3 cellular contexts compared by ENCODE assay signal in the genomic region with DNA sequence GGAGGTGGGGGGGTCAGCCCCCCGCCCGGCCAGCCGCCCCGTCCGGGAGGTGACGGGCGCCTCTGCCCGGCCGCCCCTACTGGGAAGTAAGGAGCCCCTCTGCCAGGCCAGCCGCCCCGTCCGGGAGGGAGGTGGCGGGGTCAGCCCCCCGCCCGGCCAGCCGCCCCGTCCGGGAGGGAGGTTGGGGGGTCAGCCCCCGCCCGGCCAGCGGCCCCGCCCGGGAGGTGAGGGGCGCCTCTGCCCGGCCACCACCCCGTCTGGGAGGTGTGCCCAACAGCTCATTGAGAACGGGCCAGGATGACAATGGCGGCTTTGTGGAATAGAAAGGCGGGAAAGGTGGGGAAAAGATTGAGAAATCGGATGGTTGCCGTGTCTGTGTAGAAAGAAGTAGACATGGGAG. TPM values are rescaled to one million over a fixed set of nuclear protein-coding genes. Genes with fewer than 3 reads are reported as not detected.
DNase-seq lines count a peak whose midpoint lies in the region; ATAC-seq, FAIRE-seq and TF ChIP-seq lines count a peak whose summit lies in the region.
"Not testable (repeated sequence)": the region's sequence is repeated elsewhere in the genome, so short reads cannot be mapped to it uniquely, and the experiment has no call there.

No MANE protein-coding gene starts in this region.

- not testable (repeated sequence) for ATAC-seq in HepG2

- TF ChIP-seq EP300 in HepG2 (IDR thresholded peaks at IDR 0.05; ENCODE audit: low read depth in 2 of 2, low read length in 2 of 2); HepG2 (CRISPR knock-in tag; IDR thresholded peaks at IDR 0.05; ENCODE audit: borderline replicate concordance): not testable (repeated sequence)

- not testable (repeated sequence) for H3K4me1 ChIP-seq in HepG2 (ENCODE audit: insufficient read depth, low read length)

- peak overlapping the region; percentile 64 for H3K27ac ChIP-seq in 22Rv1
- peak overlapping the region; percentile 75 for H3K27ac ChIP-seq in WERI-Rb-1
- H3K27ac ChIP-seq in HepG2 (ENCODE audit: extremely low read length, insufficient read depth, low read length), result not testable (repeated sequence)

- not testable (repeated sequence) for H3K36me3 ChIP-seq in WERI-Rb-1; HepG2 (replicated peaks in 1 of 2; ENCODE audit: control insufficient read depth in 1 of 2, insufficient read depth in 2 of 2, low read length in 2 of 2)

- CTCF ChIA-PET in HepG2 (lab: Yijun Ruan, JAX; ENCODE audit: low intra/inter-chr PET ratio, low total read pairs), result not testable (repeated sequence)

- not testable (repeated sequence) for BruUV-seq in HepG2 (replicated peaks; lab: Mats Ljungman, UMichigan)

- POLR2A ChIA-PET in HepG2 (lab: Yijun Ruan, JAX), result not testable (repeated sequence)

- H2AFZ ChIP-seq in HepG2 (ENCODE audit: low read length), result not testable (repeated sequence)

- TF ChIP-seq CTCF in 22Rv1 (IDR thresholded peaks at IDR 0.05); WERI-Rb-1 (IDR thresholded peaks at IDR 0.05; ENCODE audit: low read depth, low read length); HepG2 (CRISPR knock-in tag; IDR thresholded peaks at IDR 0.05): not testable (repeated sequence)

- 0% methylated on average over 3 of the region's 31 CpGs for WGBS in HepG2 (ENCODE audit: low lambda C conversion rate)

- not testable (repeated sequence) for H3K79me2 ChIP-seq in HepG2 (ENCODE audit: insufficient read depth, low read length)

- H3K4me2 ChIP-seq in HepG2 (ENCODE audit: low read depth, low read length), result not testable (repeated sequence)

- in situ Hi-C loops in HepG2 (cut with HindIII; ENCODE audit: extremely low pct_ligation_motif_present, low pct_unique_long_range_greater_than_20kb), result not testable (repeated sequence)

- not testable (repeated sequence) for H3K27me3 ChIP-seq in WERI-Rb-1 (ENCODE audit: insufficient read depth, low read depth, severe bottlenecking); HepG2 (ENCODE audit: control insufficient read depth in 1 of 2, insufficient read depth in 2 of 2, low read length in 2 of 2)

- TF ChIP-seq RAD21 in HepG2 (CRISPR knock-in tag; IDR thresholded peaks at IDR 0.05), result not testable (repeated sequence)

- H3K9me3 ChIP-seq in WERI-Rb-1 (ENCODE audit: severe bottlenecking); HepG2 (ENCODE audit: low read length): not testable (repeated sequence)

- intact Hi-C loops in HepG2 (cut with micrococcal nuclease; ENCODE audit: unreplicated experiment), result not testable (repeated sequence)

- not testable (repeated sequence) for H3K9ac ChIP-seq in HepG2 (ENCODE audit: insufficient read depth, low read depth, low read length)

- not testable (repeated sequence) for H4K20me1 ChIP-seq in HepG2 (ENCODE audit: insufficient read depth, low read length)

- not testable (repeated sequence) for DNase-seq in WERI-Rb-1; HepG2 (ENCODE audit: low spot score)

- H3K4me3 ChIP-seq in WERI-Rb-1 (ENCODE audit: low read depth, low read length); HepG2 (replicated peaks in 1 of 3; ENCODE audit: insufficient read depth in 1 of 3, low read depth in 2 of 3, low read length in 3 of 3): not testable (repeated sequence)

- TF ChIP-seq POLR2A in HepG2 (IDR thresholded peaks at IDR 0.05; ENCODE audit: insufficient read depth in 1 of 2, low read depth in 2 of 2, low read length in 2 of 2), result not testable (repeated sequence)

- FAIRE-seq in HepG2 (lab: Jason Lieb, UNC), result not testable (repeated sequence)

RNA-seq across cellular contexts. Expression of a gene that starts 13.3 kb away (rescaled TPM):
- total RNA-seq in HepG2 (2016; rRNA removed; fragmentation: Illumina TruSeq; extraction: Trizol), result 5.4 and 6.5 TPM in 2 replicates
- total RNA-seq in HepG2 (2016; cell fraction: cytosol; rRNA removed; fragmentation: Illumina TruSeq; extraction: Trizol; ENCODE audit: low read depth), result 1.5 and 2.3 TPM in 2 replicates
- 5.9 and 7.5 TPM in 2 replicates for total RNA-seq in HepG2 (2016; cell fraction: insoluble cytoplasmic fraction; rRNA removed; fragmentation: Illumina TruSeq; extraction: Trizol)
- 2.0 and 3.3 TPM in 2 replicates for total RNA-seq in HepG2 (2016; cell fraction: membrane; rRNA removed; fragmentation: Illumina TruSeq; extraction: Trizol)
- total RNA-seq in HepG2 (2016; cell fraction: nucleus; rRNA removed; fragmentation: Illumina TruSeq; extraction: Trizol), result 2.5 and 3.5 TPM in 2 replicates
- polyA plus RNA-seq in HepG2 (2011; rRNA removed), result 9.5 and 12.9 TPM in 2 replicates
- 10.4 and 20.0 TPM in 2 replicates for polyA plus RNA-seq in HepG2 (2011; cell fraction: cytosol; rRNA removed)
- 13.6 and 19.0 TPM in 2 replicates for polyA plus RNA-seq in HepG2 (2011; cell fraction: nucleus; rRNA removed)
- 2.5 and 4.0 TPM in 2 replicates for polyA plus RNA-seq in HepG2 (2012)
- polyA plus RNA-seq in HepG2 (2016; cell fraction: cytosol; fragmentation: Illumina TruSeq; extraction: Trizol; ENCODE audit: low read depth), result 1.6 TPM in 2 replicates
- polyA plus RNA-seq in HepG2 (2016; cell fraction: insoluble cytoplasmic fraction; fragmentation: Illumina TruSeq; extraction: Trizol; ENCODE audit: low read depth), result 7.6 and 10.2 TPM in 2 replicates
- 1.9 and 2.1 TPM in 2 replicates for polyA plus RNA-seq in HepG2 (2016; cell fraction: membrane; fragmentation: Illumina TruSeq; extraction: Trizol; ENCODE audit: low read depth)
- 4.7 and 5.6 TPM in 2 replicates for polyA plus RNA-seq in HepG2 (2016; cell fraction: nucleus; fragmentation: Illumina TruSeq; extraction: Trizol; ENCODE audit: insufficient read depth, low read depth)
- 0.94 and 16.6 TPM in 2 replicates for polyA minus RNA-seq in HepG2 (2011; rRNA and poly(A)+ RNA removed; ENCODE audit: low replicate concordance)
- 4.0 and 8.4 TPM in 2 replicates for polyA minus RNA-seq in HepG2 (2011; cell fraction: cytosol; rRNA and poly(A)+ RNA removed)
- 1.5 and 1.8 TPM in 2 replicates for polyA minus RNA-seq in HepG2 (2011; cell fraction: nucleus; rRNA and poly(A)+ RNA removed)

RNA-seq across cellular contexts. Expression of a gene that starts 23.3 kb away (rescaled TPM):
- total RNA-seq in HepG2 (2016; rRNA removed; fragmentation: Illumina TruSeq; extraction: Trizol), result 295 and 354 TPM in 2 replicates
- total RNA-seq in HepG2 (2016; cell fraction: cytosol; rRNA removed; fragmentation: Illumina TruSeq; extraction: Trizol; ENCODE audit: low read depth), result 669 and 995 TPM in 2 replicates
- total RNA-seq in HepG2 (2016; cell fraction: insoluble cytoplasmic fraction; rRNA removed; fragmentation: Illumina TruSeq; extraction: Trizol), result 323 and 362 TPM in 2 replicates
- total RNA-seq in HepG2 (2016; cell fraction: membrane; rRNA removed; fragmentation: Illumina TruSeq; extraction: Trizol), result 463 and 614 TPM in 2 replicates
- total RNA-seq in HepG2 (2016; cell fraction: nucleus; rRNA removed; fragmentation: Illumina TruSeq; extraction: Trizol), result 105 and 119 TPM in 2 replicates
- polyA plus RNA-seq in HepG2 (2011; rRNA removed), result 63.8 and 97.0 TPM in 2 replicates
- 336 and 429 TPM in 2 replicates for polyA plus RNA-seq in HepG2 (2011; cell fraction: cytosol; rRNA removed)
- 218 and 326 TPM in 2 replicates for polyA plus RNA-seq in HepG2 (2011; cell fraction: nucleus; rRNA removed)
- polyA plus RNA-seq in HepG2 (2012), result 107 and 139 TPM in 2 replicates
- polyA plus RNA-seq in HepG2 (2016; cell fraction: cytosol; fragmentation: Illumina TruSeq; extraction: Trizol; ENCODE audit: low read depth), result 602 and 1,024 TPM in 2 replicates
- polyA plus RNA-seq in HepG2 (2016; cell fraction: insoluble cytoplasmic fraction; fragmentation: Illumina TruSeq; extraction: Trizol; ENCODE audit: low read depth), result 271 TPM in 2 replicates
- 365 and 503 TPM in 2 replicates for polyA plus RNA-seq in HepG2 (2016; cell fraction: membrane; fragmentation: Illumina TruSeq; extraction: Trizol; ENCODE audit: low read depth)
- polyA plus RNA-seq in HepG2 (2016; cell fraction: nucleus; fragmentation: Illumina TruSeq; extraction: Trizol; ENCODE audit: insufficient read depth, low read depth), result 177 and 200 TPM in 2 replicates
- 100 and 103 TPM in 2 replicates for polyA minus RNA-seq in HepG2 (2011; rRNA and poly(A)+ RNA removed; ENCODE audit: low replicate concordance)
- polyA minus RNA-seq in HepG2 (2011; cell fraction: cytosol; rRNA and poly(A)+ RNA removed), result 30.2 and 37.1 TPM in 2 replicates
- polyA minus RNA-seq in HepG2 (2011; cell fraction: nucleus; rRNA and poly(A)+ RNA removed), result 5.9 and 8.1 TPM in 2 replicates

RNA-seq across cellular contexts. Expression of a gene that starts 23.5 kb away (rescaled TPM):
- 13.4 and 37.1 TPM in 2 replicates for total RNA-seq in HepG2 (2016; rRNA removed; fragmentation: Illumina TruSeq; extraction: Trizol)
- total RNA-seq in HepG2 (2016; cell fraction: cytosol; rRNA removed; fragmentation: Illumina TruSeq; extraction: Trizol; ENCODE audit: low read depth), result 16.4 and 16.8 TPM in 2 replicates
- 19.5 and 33.4 TPM in 2 replicates for total RNA-seq in HepG2 (2016; cell fraction: insoluble cytoplasmic fraction; rRNA removed; fragmentation: Illumina TruSeq; extraction: Trizol)
- 13.8 and 16.7 TPM in 2 replicates for total RNA-seq in HepG2 (2016; cell fraction: membrane; rRNA removed; fragmentation: Illumina TruSeq; extraction: Trizol)
- 24.9 and 28.6 TPM in 2 replicates for total RNA-seq in HepG2 (2016; cell fraction: nucleus; rRNA removed; fragmentation: Illumina TruSeq; extraction: Trizol)
- 9.1 and 12.0 TPM in 2 replicates for polyA plus RNA-seq in HepG2 (2011; rRNA removed)
- 9.7 and 26.5 TPM in 2 replicates for polyA plus RNA-seq in HepG2 (2011; cell fraction: cytosol; rRNA removed)
- polyA plus RNA-seq in HepG2 (2011; cell fraction: nucleus; rRNA removed), result 98.2 and 122 TPM in 2 replicates
- polyA plus RNA-seq in HepG2 (2012), result 29.1 and 36.0 TPM in 2 replicates
- polyA plus RNA-seq in HepG2 (2016; cell fraction: cytosol; fragmentation: Illumina TruSeq; extraction: Trizol; ENCODE audit: low read depth), result 10.3 and 14.9 TPM in 2 replicates
- 4.6 and 8.2 TPM in 2 replicates for polyA plus RNA-seq in HepG2 (2016; cell fraction: insoluble cytoplasmic fraction; fragmentation: Illumina TruSeq; extraction: Trizol; ENCODE audit: low read depth)
- 7.4 and 12.1 TPM in 2 replicates for polyA plus RNA-seq in HepG2 (2016; cell fraction: membrane; fragmentation: Illumina TruSeq; extraction: Trizol; ENCODE audit: low read depth)
- 65.2 and 67.5 TPM in 2 replicates for polyA plus RNA-seq in HepG2 (2016; cell fraction: nucleus; fragmentation: Illumina TruSeq; extraction: Trizol; ENCODE audit: insufficient read depth, low read depth)
- polyA minus RNA-seq in HepG2 (2011; rRNA and poly(A)+ RNA removed; ENCODE audit: low replicate concordance), result 5.1 and 5.8 TPM in 2 replicates
- 15.7 and 17.4 TPM in 2 replicates for polyA minus RNA-seq in HepG2 (2011; cell fraction: cytosol; rRNA and poly(A)+ RNA removed)
- polyA minus RNA-seq in HepG2 (2011; cell fraction: nucleus; rRNA and poly(A)+ RNA removed), result 26.7 and 31.3 TPM in 2 replicates

RNA-seq across cellular contexts. Expression of a gene that starts 28.9 kb away (rescaled TPM):
- 20.7 and 28.3 TPM in 2 replicates for total RNA-seq in HepG2 (2016; rRNA removed; fragmentation: Illumina TruSeq; extraction: Trizol)
- total RNA-seq in HepG2 (2016; cell fraction: cytosol; rRNA removed; fragmentation: Illumina TruSeq; extraction: Trizol; ENCODE audit: low read depth), result 31.2 and 41.7 TPM in 2 replicates
- 26.1 and 29.0 TPM in 2 replicates for total RNA-seq in HepG2 (2016; cell fraction: insoluble cytoplasmic fraction; rRNA removed; fragmentation: Illumina TruSeq; extraction: Trizol)
- 40.2 and 51.3 TPM in 2 replicates for total RNA-seq in HepG2 (2016; cell fraction: membrane; rRNA removed; fragmentation: Illumina TruSeq; extraction: Trizol)
- total RNA-seq in HepG2 (2016; cell fraction: nucleus; rRNA removed; fragmentation: Illumina TruSeq; extraction: Trizol), result 33.7 and 38.6 TPM in 2 replicates
- polyA plus RNA-seq in HepG2 (2011; rRNA removed), result 15.4 and 21.0 TPM in 2 replicates
- polyA plus RNA-seq in HepG2 (2011; cell fraction: cytosol; rRNA removed), result 6.9 and 7.9 TPM in 2 replicates
- 48.9 and 57.0 TPM in 2 replicates for polyA plus RNA-seq in HepG2 (2011; cell fraction: nucleus; rRNA removed)
- 5.8 and 11.3 TPM in 2 replicates for polyA plus RNA-seq in HepG2 (2012)
- 22.7 and 37.8 TPM in 2 replicates for polyA plus RNA-seq in HepG2 (2016; cell fraction: cytosol; fragmentation: Illumina TruSeq; extraction: Trizol; ENCODE audit: low read depth)
- polyA plus RNA-seq in HepG2 (2016; cell fraction: insoluble cytoplasmic fraction; fragmentation: Illumina TruSeq; extraction: Trizol; ENCODE audit: low read depth), result 91.2 and 105 TPM in 2 replicates
- 42.3 and 49.8 TPM in 2 replicates for polyA plus RNA-seq in HepG2 (2016; cell fraction: membrane; fragmentation: Illumina TruSeq; extraction: Trizol; ENCODE audit: low read depth)
- polyA plus RNA-seq in HepG2 (2016; cell fraction: nucleus; fragmentation: Illumina TruSeq; extraction: Trizol; ENCODE audit: insufficient read depth, low read depth), result 122 and 125 TPM in 2 replicates
- 17.4 and 22.3 TPM in 2 replicates for polyA minus RNA-seq in HepG2 (2011; rRNA and poly(A)+ RNA removed; ENCODE audit: low replicate concordance)
- polyA minus RNA-seq in HepG2 (2011; cell fraction: cytosol; rRNA and poly(A)+ RNA removed), result 4.7 and 4.8 TPM in 2 replicates
- polyA minus RNA-seq in HepG2 (2011; cell fraction: nucleus; rRNA and poly(A)+ RNA removed), result 13.1 and 14.5 TPM in 2 replicates

RNA-seq across cellular contexts. Expression of a gene that starts 47.1 kb away (rescaled TPM):
- 27.7 and 32.5 TPM in 2 replicates for total RNA-seq in HepG2 (2016; rRNA removed; fragmentation: Illumina TruSeq; extraction: Trizol)
- 24.4 and 27.2 TPM in 2 replicates for total RNA-seq in HepG2 (2016; cell fraction: cytosol; rRNA removed; fragmentation: Illumina TruSeq; extraction: Trizol; ENCODE audit: low read depth)
- 27.3 and 33.3 TPM in 2 replicates for total RNA-seq in HepG2 (2016; cell fraction: insoluble cytoplasmic fraction; rRNA removed; fragmentation: Illumina TruSeq; extraction: Trizol)
- total RNA-seq in HepG2 (2016; cell fraction: membrane; rRNA removed; fragmentation: Illumina TruSeq; extraction: Trizol), result 32.8 and 33.8 TPM in 2 replicates
- 12.2 and 14.0 TPM in 2 replicates for total RNA-seq in HepG2 (2016; cell fraction: nucleus; rRNA removed; fragmentation: Illumina TruSeq; extraction: Trizol)
- 168 and 206 TPM in 2 replicates for polyA plus RNA-seq in HepG2 (2011; rRNA removed)
- polyA plus RNA-seq in HepG2 (2011; cell fraction: cytosol; rRNA removed), result 105 and 131 TPM in 2 replicates
- polyA plus RNA-seq in HepG2 (2011; cell fraction: nucleus; rRNA removed), result 199 and 240 TPM in 2 replicates
- polyA plus RNA-seq in HepG2 (2012), result 81.8 and 84.6 TPM in 2 replicates
- 52.0 and 57.0 TPM in 2 replicates for polyA plus RNA-seq in HepG2 (2016; cell fraction: cytosol; fragmentation: Illumina TruSeq; extraction: Trizol; ENCODE audit: low read depth)
- 71.9 and 74.1 TPM in 2 replicates for polyA plus RNA-seq in HepG2 (2016; cell fraction: insoluble cytoplasmic fraction; fragmentation: Illumina TruSeq; extraction: Trizol; ENCODE audit: low read depth)
- 68.0 and 70.1 TPM in 2 replicates for polyA plus RNA-seq in HepG2 (2016; cell fraction: membrane; fragmentation: Illumina TruSeq; extraction: Trizol; ENCODE audit: low read depth)
- 55.9 and 63.0 TPM in 2 replicates for polyA plus RNA-seq in HepG2 (2016; cell fraction: nucleus; fragmentation: Illumina TruSeq; extraction: Trizol; ENCODE audit: insufficient read depth, low read depth)
- 46.5 and 80.5 TPM in 2 replicates for polyA minus RNA-seq in HepG2 (2011; rRNA and poly(A)+ RNA removed; ENCODE audit: low replicate concordance)
- 28.9 and 31.8 TPM in 2 replicates for polyA minus RNA-seq in HepG2 (2011; cell fraction: cytosol; rRNA and poly(A)+ RNA removed)
- 31.0 and 39.2 TPM in 2 replicates for polyA minus RNA-seq in HepG2 (2011; cell fraction: nucleus; rRNA and poly(A)+ RNA removed)
